In genomic region chr20:34876161-34877001, GRCh38 we compare ENCODE assay signal across 8 cellular contexts. TPM values are rescaled to one million over a fixed set of nuclear protein-coding genes. Genes with fewer than 3 reads are reported as not detected.
DNase-seq lines count a peak whose midpoint lies in the region; ATAC-seq and TF ChIP-seq lines count a peak whose summit lies in the region.

ACSS2 (plus strand) TSS chr20:34876612; CDS start chr20:34876646, 34 bp downstream.

- H3K4me3 ChIP-seq in HFF-Myc (replicated peaks; ENCODE audit: low read depth, low read length) = peak within 1 kb of the TSS; percentile 59

- H3K4me1 Mint-ChIP-seq in activated naive CD8-positive, alpha-beta T cell (ENCODE audit: low read depth) = peaks cover 50% of the 10 kb centered on the region

- H3K4me3 Mint-ChIP-seq in activated naive CD8-positive, alpha-beta T cell = peak within 1 kb of the TSS; percentile 88

- peak within 1 kb of the TSS; percentile 95 for H3K27ac ChIP-seq in temporal lobe (ENCODE audit: low read depth, low read length)

- no peaks in the 10 kb centered on the region for H3K36me3 Mint-ChIP-seq in activated naive CD8-positive, alpha-beta T cell

- TF ChIP-seq CTCF in HFF-Myc (IDR thresholded peaks at IDR 0.05; ENCODE audit: low read depth, low read length, missing control alignments) (no peak), omental fat pad (IDR thresholded peaks at IDR 0.05) (no peak)

- DNase-seq in GDM1 (lab: John Stamatoyannopoulos, UW) (peak; percentile 98), HFF-Myc (ENCODE audit: extremely low read depth, low read depth) (peak; percentile 94), NCI-H1092 (lab: John Stamatoyannopoulos, UW) (peak; percentile 87), SKM-1 treated with dmso at 0.1 percent for 144 hours (lab: John Stamatoyannopoulos, UW; ENCODE audit: unreplicated experiment) (peak; percentile 99), glomerular visceral epithelial cell (ENCODE audit: extremely low spot score) (peak; percentile 100), omental fat pad (ENCODE audit: low spot score) (peak; percentile 98)

- H3K27ac Mint-ChIP-seq in activated naive CD8-positive, alpha-beta T cell = peak within 1 kb of the TSS; percentile 64

- peak; percentile 88 for ATAC-seq in omental fat pad (ENCODE audit: low FRiP score)

- no peaks in the 10 kb centered on the region for H3K9me3 Mint-ChIP-seq in activated naive CD8-positive, alpha-beta T cell (ENCODE audit: low read depth)

- no peaks in the 10 kb centered on the region for H3K27me3 Mint-ChIP-seq in activated naive CD8-positive, alpha-beta T cell

RNA-seq across cellular contexts. Expression of gene ACSS2, which starts in this region (rescaled TPM):
- total RNA-seq in omental fat pad (100 to 1,000 TPM in 2 of 4 donors, 10 to 100 TPM in 2; 72.4 to 119 (median 102) TPM), temporal lobe (30.5 TPM)

Comparison
In these comparisons a context has a peak if more than half of its experiments do, and no peak if none do; other contexts are left out.
1. Peak in every context shown above with its lines: DNase-seq, ATAC-seq, H3K4me3 ChIP-seq and H3K27ac ChIP-seq.